ENCODE assay signal across 11 cellular contexts in genomic region chr3:71056327-71056726, GRCh38.
DNase-seq lines count a peak whose midpoint lies in the region; ATAC-seq, FAIRE-seq and TF ChIP-seq lines count a peak whose summit lies in the region.
"Had no signal": no experiment of that assay in that cellular context is flagged by ENCODE, and none has a peak within 500 bp of the region (broad histone marks: within the 10 kb centered on the region; RNA-seq: fewer than 3 reads in every experiment).

No MANE protein-coding gene starts in this region.

- H3K4me2 ChIP-seq in A549, result peak overlapping the region; percentile 65

- no peak for FAIRE-seq in A549 (lab: Jason Lieb, UNC)
- FAIRE-seq: GM18507 had no signal

- ATAC-seq in A549 (peak; percentile 19 to 53; a peak in 3 of 6 replicates), GM18520 (IDR thresholded peaks at IDR 0.05; ENCODE audit: unreplicated experiment) (no peak)

- TF ChIP-seq EP300 in A549 (IDR thresholded peaks at IDR 0.05), result no peak

- peak overlapping the region; percentile 76; the same call in 1 of the 2 replicates for H3K4me3 Mint-ChIP-seq in HFFc6

- H3K4me3 ChIP-seq in A549, result no peak overlapping the region
- no peak overlapping the region for H3K4me3 ChIP-seq in coronary artery
- no peak overlapping the region for H3K4me3 ChIP-seq in muscle layer of duodenum (ENCODE audit: low read depth in 1 of 2, low read length in 2 of 2)

- H3K27me3 Mint-ChIP-seq in HFFc6 (ENCODE audit: insufficient read depth), result peaks cover 2% of the 10 kb centered on the region; the same call in 1 of the 2 replicates

- H3K4me1 ChIP-seq in A549 (peaks cover 65% of the 10 kb centered on the region), muscle layer of duodenum (ENCODE audit: control insufficient read depth in 1 of 2, insufficient read depth in 2 of 2, low read length in 2 of 2) (peaks cover 40 to 94% of the 10 kb centered on the region in 2 donors)

- TF ChIP-seq POLR2A in A549 (IDR thresholded peaks at IDR 0.05; ENCODE audit: low read length), result no peak

- H3K36me3 Mint-ChIP-seq in HFFc6 (ENCODE audit: low read depth), result peaks cover 43% of the 10 kb centered on the region; the same call in 1 of the 2 replicates

- H3K9me3 Mint-ChIP-seq in HFFc6, result no peaks in the 10 kb centered on the region

- no peak for DNase-seq in A549 (ENCODE audit: low read depth in 1 of 2, low spot score in 1 of 2)
- no peak for DNase-seq in HFFc6
- no peak for DNase-seq in coronary artery (ENCODE audit: low spot score)
- no peak for DNase-seq in NCI-H82 (lab: John Stamatoyannopoulos, UW)
- no peak for DNase-seq in HK-2 (ENCODE audit: unreplicated experiment)
- DNase-seq in NCI-H69 (lab: John Stamatoyannopoulos, UW), result no peak
- DNase-seq: NCI-H1694 had no signal

- TF ChIP-seq RAD21 in A549 (conservative IDR thresholded peaks at IDR 0.05 in 1 of 2, IDR thresholded peaks at IDR 0.05 in 1 of 2), result no peak

- peaks cover 5 to 17% of the 10 kb centered on the region in 2 donors for H3K36me3 ChIP-seq in muscle layer of duodenum (ENCODE audit: control insufficient read depth in 1 of 2, insufficient read depth in 2 of 2, low read length in 2 of 2)

- H3K9me3 ChIP-seq in A549 (no peaks in the 10 kb centered on the region), muscle layer of duodenum (ENCODE audit: control insufficient read depth in 1 of 2, low read length in 2 of 2) (no peaks in the 10 kb centered on the region)

- H3K27me3 ChIP-seq in muscle layer of duodenum (ENCODE audit: low read depth, low read length), result no peaks in the 10 kb centered on the region

- 71% methylated on average over 5 of the region's 5 CpGs for WGBS in A549 (ENCODE audit: missing lambda C conversion rate)

- CTCF ChIA-PET in A549 (lab: Yijun Ruan, JAX), result interaction anchor here (1.0 to 2.2 kb wide), 4 partner anchors 10 to 593 kb away, joined by 3 to 10 read pairs (median 4); no protein-coding TSS in a partner anchor

- POLR2A ChIA-PET in A549 (lab: Yijun Ruan, JAX), result no interaction called here

- H3K4me1 Mint-ChIP-seq in HFFc6 (ENCODE audit: low read depth), result no peaks in the 10 kb centered on the region

- no peak for TF ChIP-seq CTCF in A549 (IDR thresholded peaks at IDR 0.05)
- no peak for TF ChIP-seq CTCF in HFFc6 (IDR thresholded peaks at IDR 0.05)
- TF ChIP-seq CTCF in coronary artery (IDR thresholded peaks at IDR 0.05), result no peak

- H3K27ac ChIP-seq in A549 (peak overlapping the region in 1 of 2 experiments; percentile 65; a peak in 3 of 6 replicates), coronary artery (peak overlapping the region; percentile 43 to 62), muscle layer of duodenum (ENCODE audit: low read length) (peak overlapping the region; percentile 79)
- H3K27ac ChIP-seq: HL-60 had no signal

- H3K27ac Mint-ChIP-seq in HFFc6, result peak overlapping the region; percentile 81

TF ChIP-seq in A549, 52 proteins besides CTCF, POLR2A, EP300 and RAD21:
- TF ChIP-seq PHF8 (IDR thresholded peaks at IDR 0.05; ENCODE audit: borderline replicate concordance, low read depth) (no peak), MAX (IDR thresholded peaks at IDR 0.05) (no peak), ZSCAN20 (CRISPR knock-in tag; IDR thresholded peaks at IDR 0.05) (no peak), RARB (CRISPR knock-in tag; IDR thresholded peaks at IDR 0.05) (no peak), CBX8 (IDR thresholded peaks at IDR 0.05) (no peak), BCL3 (IDR thresholded peaks at IDR 0.05) (no peak), HDAC2 (IDR thresholded peaks at IDR 0.05) (no peak), SREBF2 (IDR thresholded peaks at IDR 0.05) (no peak), NPAS2 (CRISPR knock-in tag; IDR thresholded peaks at IDR 0.05; ENCODE audit: borderline replicate concordance) (no peak), ZC3H11A (IDR thresholded peaks at IDR 0.05) (no peak), E2F6 (IDR thresholded peaks at IDR 0.05; ENCODE audit: borderline replicate concordance, low read depth) (no peak), ZFP36 (IDR thresholded peaks at IDR 0.05; ENCODE audit: borderline replicate concordance, partially characterized antibody) (no peak)
